ENCODE assay signal across 8 cellular contexts in the genomic region with DNA sequence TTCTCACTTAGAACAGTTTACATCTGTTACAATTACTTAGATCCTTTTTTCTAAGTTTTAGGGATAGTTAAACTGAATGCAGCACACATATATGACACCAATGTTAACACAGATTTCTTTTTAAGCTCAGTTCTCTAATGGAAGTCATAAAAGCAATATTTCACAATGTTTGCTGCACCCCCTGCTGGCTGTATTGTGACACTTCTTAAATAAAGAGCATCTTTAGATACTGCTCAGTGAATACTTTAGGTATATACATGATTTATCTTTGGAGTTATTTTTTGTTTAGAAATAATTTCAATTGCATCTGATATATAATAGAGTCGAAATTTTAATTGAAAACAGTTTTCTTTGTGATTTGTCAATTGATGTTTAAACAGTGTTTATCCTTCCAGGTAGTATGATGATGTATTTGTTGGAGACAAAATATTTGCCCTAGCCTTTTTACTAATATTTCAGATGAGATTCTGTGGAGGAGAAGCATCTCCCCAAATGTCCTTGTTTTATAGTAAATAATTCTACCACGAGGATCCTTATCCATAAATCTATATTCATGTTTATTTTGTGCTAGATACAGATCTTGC.
DNase-seq lines count a peak whose midpoint lies in the region; ATAC-seq and TF ChIP-seq lines count a peak whose summit lies in the region.

No MANE protein-coding gene starts in this region.

- H3K9me3 Mint-ChIP-seq in activated naive CD4-positive, alpha-beta T cell treated with anti-CD3 and anti-CD28 coated beads, Interleukin-2, amount 10 ng/mL, durations not matched to agents 7 days and 5 days: no peaks in the 10 kb centered on the region

- H3K27ac ChIP-seq in right atrium auricular region: no peak overlapping the region

- H3K36me3 ChIP-seq in BJ (ENCODE audit: control insufficient read depth, insufficient read depth, low read length): no peaks in the 10 kb centered on the region
- H3K36me3 ChIP-seq in right atrium auricular region: peaks cover 15% of the 10 kb centered on the region

- DNase-seq in BJ (ENCODE audit: low read depth) (peak; percentile 11), HT-29 (ENCODE audit: low spot score) (peak; percentile 90), OCI-M2 (lab: John Stamatoyannopoulos, UW; ENCODE audit: unreplicated experiment) (peak; percentile 41), right atrium auricular region (ENCODE audit: low spot score) (peak; percentile 64)
- peak; percentile 68 for DNase-seq in activated naive CD4-positive, alpha-beta T cell treated with anti-CD3 and anti-CD28 coated beads, Interleukin-2, amount 10 ng/mL, durations not matched to agents 7 days and 5 days
- DNase-seq in stimulated activated CD4-positive, alpha-beta T cell treated with anti-CD3 and anti-CD28 coated beads, Interleukin-1b, Interleukin-23, amount 100 ng/mL, for 48 hours: peak; percentile 15

- peak; percentile 70 for TF ChIP-seq CTCF in BJ (IDR thresholded peaks at IDR 0.05; ENCODE audit: insufficient read depth, low read depth, low read length)
- TF ChIP-seq CTCF in right atrium auricular region (IDR thresholded peaks at IDR 0.05): peak; percentile 62 to 80

- ATAC-seq in GM18861 (IDR thresholded peaks at IDR 0.05; ENCODE audit: unreplicated experiment): peak; percentile 55
- no peak for ATAC-seq in HG03521 (IDR thresholded peaks at IDR 0.05; ENCODE audit: unreplicated experiment)

- CTCF ChIA-PET in BJ (lab: Yijun Ruan, JAX): interaction anchor here (0.6 to 6.8 kb wide), 26 partner anchors 9 to 918 kb away, joined by 3 to 60 read pairs (median 4); a partner anchor contains a TSS
- CTCF ChIA-PET in activated naive CD4-positive, alpha-beta T cell treated with anti-CD3 and anti-CD28 coated beads, Interleukin-2, amount 10 ng/mL, durations not matched to agents 7 days and 5 days (lab: Charles Lee): interaction anchor here (0.6 to 4.7 kb wide), 22 partner anchors 9 to 266 kb away, joined by 3 to 103 read pairs (median 4); a partner anchor contains a TSS

- no peak overlapping the region for H3K4me3 Mint-ChIP-seq in activated naive CD4-positive, alpha-beta T cell treated with anti-CD3 and anti-CD28 coated beads, Interleukin-2, amount 10 ng/mL, durations not matched to agents 7 days and 5 days

- no peaks in the 10 kb centered on the region for H3K4me1 Mint-ChIP-seq in activated naive CD4-positive, alpha-beta T cell treated with anti-CD3 and anti-CD28 coated beads, Interleukin-2, amount 10 ng/mL, durations not matched to agents 7 days and 5 days

- no peak overlapping the region for H3K27ac Mint-ChIP-seq in activated naive CD4-positive, alpha-beta T cell treated with anti-CD3 and anti-CD28 coated beads, Interleukin-2, amount 10 ng/mL, durations not matched to agents 7 days and 5 days

- H3K27me3 ChIP-seq in BJ (ENCODE audit: control insufficient read depth, insufficient read depth, low read length): no peaks in the 10 kb centered on the region
- no peaks in the 10 kb centered on the region for H3K27me3 ChIP-seq in right atrium auricular region

- peaks cover 3% of the 10 kb centered on the region for H3K27me3 Mint-ChIP-seq in activated naive CD4-positive, alpha-beta T cell treated with anti-CD3 and anti-CD28 coated beads, Interleukin-2, amount 10 ng/mL, durations not matched to agents 7 days and 5 days

- no peaks in the 10 kb centered on the region for H3K9me3 ChIP-seq in right atrium auricular region

- no peaks in the 10 kb centered on the region for H3K36me3 Mint-ChIP-seq in activated naive CD4-positive, alpha-beta T cell treated with anti-CD3 and anti-CD28 coated beads, Interleukin-2, amount 10 ng/mL, durations not matched to agents 7 days and 5 days

- POLR2A ChIA-PET in BJ (lab: Charles Lee): no interaction called here

- H3K4me3 ChIP-seq in BJ (ENCODE audit: low read depth, low read length) (no peak overlapping the region), right atrium auricular region (no peak overlapping the region)

- H3K4me1 ChIP-seq in right atrium auricular region: peaks cover 0 to 17% of the 10 kb centered on the region in 2 donors

Comparison
In these comparisons a context has a peak if more than half of its experiments do, and no peak if none do; other contexts are left out.
1. DNase-seq: peak in every context shown above with its lines; median percentile 90 in HT-29; 68 in activated naive CD4-positive, alpha-beta T cell treated with anti-CD3 and anti-CD28 coated beads, Interleukin-2, amount 10 ng/mL, durations not matched to agents 7 days and 5 days; 64 in right atrium auricular region; 41 in OCI-M2; 15 in stimulated activated CD4-positive, alpha-beta T cell treated with anti-CD3 and anti-CD28 coated beads, Interleukin-1b, Interleukin-23, amount 100 ng/mL, for 48 hours; 11 in BJ.